ENCODE assay signal across 8 cellular contexts in genomic region chr13:52600666-52601065, GRCh38. TPM values are rescaled to one million over a fixed set of nuclear protein-coding genes. Genes with fewer than 3 reads are reported as not detected.
DNase-seq lines count a peak whose midpoint lies in the region; ATAC-seq and TF ChIP-seq lines count a peak whose summit lies in the region.

No MANE protein-coding gene starts in this region.

- H3K27me3 Mint-ChIP-seq in activated CD4-positive, alpha-beta memory T cell treated with anti-CD3 and anti-CD28 coated beads for 36 hours: peaks cover 23% of the 10 kb centered on the region

- H3K27me3 ChIP-seq in hepatocyte: no peaks in the 10 kb centered on the region
- no peaks in the 10 kb centered on the region for H3K27me3 ChIP-seq in aorta (ENCODE audit: control insufficient read depth in 1 of 2, insufficient read depth in 2 of 2, low read length in 1 of 2)

- POLR2A ChIA-PET in activated CD4-positive, alpha-beta memory T cell treated with anti-CD3 and anti-CD28 coated beads for 36 hours (lab: Charles Lee): interaction anchor here (1.6 kb wide), 1 partner anchor 16 kb away, joined by 6 read pairs; no protein-coding TSS in a partner anchor

- no peaks in the 10 kb centered on the region for H3K9me2 ChIP-seq in hepatocyte (replicated peaks; ENCODE audit: insufficient read depth)

- no peaks in the 10 kb centered on the region for H3K36me3 Mint-ChIP-seq in activated CD4-positive, alpha-beta memory T cell treated with anti-CD3 and anti-CD28 coated beads for 36 hours
- H3K36me3 Mint-ChIP-seq in stimulated activated effector memory CD8-positive, alpha-beta T cell treated with anti-CD3 and anti-CD28 coated beads, Interleukin-12 subunit alpha, Interleukin-12 subunit beta, amount 100 ng/mL, for 72 hours: no peaks in the 10 kb centered on the region

- H3K4me1 Mint-ChIP-seq in activated CD4-positive, alpha-beta memory T cell treated with anti-CD3 and anti-CD28 coated beads for 36 hours (ENCODE audit: low read depth): peaks cover 5% of the 10 kb centered on the region
- H3K4me1 Mint-ChIP-seq in stimulated activated effector memory CD8-positive, alpha-beta T cell treated with anti-CD3 and anti-CD28 coated beads, Interleukin-12 subunit alpha, Interleukin-12 subunit beta, amount 100 ng/mL, for 72 hours: no peaks in the 10 kb centered on the region

- H3K4me1 ChIP-seq in hepatocyte (ENCODE audit: insufficient read depth) (peaks cover 5% of the 10 kb centered on the region), aorta (ENCODE audit: control insufficient read depth in 1 of 2, insufficient read depth in 2 of 2, low read length in 2 of 2) (no peaks in the 10 kb centered on the region)

- H3K27ac ChIP-seq in hepatocyte (peak overlapping the region; percentile 63), aorta (ENCODE audit: low read depth in 1 of 2, low read length in 2 of 2) (no peak overlapping the region)

- H3K79me2 ChIP-seq in hepatocyte: no peaks in the 10 kb centered on the region

- no peaks in the 10 kb centered on the region for H3K9me3 Mint-ChIP-seq in activated CD4-positive, alpha-beta memory T cell treated with anti-CD3 and anti-CD28 coated beads for 36 hours
- H3K9me3 Mint-ChIP-seq in stimulated activated effector memory CD8-positive, alpha-beta T cell treated with anti-CD3 and anti-CD28 coated beads, Interleukin-12 subunit alpha, Interleukin-12 subunit beta, amount 100 ng/mL, for 72 hours: no peaks in the 10 kb centered on the region

- no peak for TF ChIP-seq CTCF in hepatocyte (IDR thresholded peaks at IDR 0.05; ENCODE audit: poor library complexity)

- no peak for ATAC-seq in stimulated activated effector memory CD8-positive, alpha-beta T cell treated with anti-CD3 and anti-CD28 coated beads, Interleukin-12 subunit alpha, Interleukin-12 subunit beta, amount 100 ng/mL, for 72 hours
- ATAC-seq in aorta (ENCODE audit: low FRiP score) (no peak), GM21515 (IDR thresholded peaks at IDR 0.05; ENCODE audit: unreplicated experiment) (no peak), GM18870 (IDR thresholded peaks at IDR 0.05; ENCODE audit: unreplicated experiment) (no peak)

- WGBS in hepatocyte (ENCODE audit: low lambda C conversion rate, missing lambda C conversion rate): 52% methylated on average over 3 of the region's 3 CpGs
- 60 to 65% methylated on average over 3 of the region's 3 CpGs for WGBS in aorta, 2 donors

- no peak overlapping the region for H3K27ac Mint-ChIP-seq in activated CD4-positive, alpha-beta memory T cell treated with anti-CD3 and anti-CD28 coated beads for 36 hours
- H3K27ac Mint-ChIP-seq in stimulated activated effector memory CD8-positive, alpha-beta T cell treated with anti-CD3 and anti-CD28 coated beads, Interleukin-12 subunit alpha, Interleukin-12 subunit beta, amount 100 ng/mL, for 72 hours: no peak overlapping the region

- DNase-seq in NCI-H1417 (lab: John Stamatoyannopoulos, UW) (peak in 2 of 3 experiments; percentile 58 to 89), NCI-H1417 treated with DMSO at 0.1 percent for 48 hours (lab: John Stamatoyannopoulos, UW) (no peak), hepatocyte (ENCODE audit: low spot score) (no peak), aorta (no peak)
- no peak for DNase-seq in activated CD4-positive, alpha-beta memory T cell treated with anti-CD3 and anti-CD28 coated beads for 36 hours
- no peak for DNase-seq in stimulated activated effector memory CD8-positive, alpha-beta T cell treated with anti-CD3 and anti-CD28 coated beads, Interleukin-12 subunit alpha, Interleukin-12 subunit beta, amount 100 ng/mL, for 72 hours (ENCODE audit: low spot score in 2 of 2)

- intact Hi-C loops in activated CD4-positive, alpha-beta memory T cell treated with anti-CD3 and anti-CD28 coated beads for 36 hours (cut with micrococcal nuclease): no loop called here
- intact Hi-C loops in aorta (cut with DNase I): no loop called here

- H2AFZ ChIP-seq in hepatocyte: peak overlapping the region; percentile 94

- H3K36me3 ChIP-seq in hepatocyte (replicated peaks; ENCODE audit: insufficient read depth, low read depth): no peaks in the 10 kb centered on the region
- no peaks in the 10 kb centered on the region for H3K36me3 ChIP-seq in aorta (ENCODE audit: control insufficient read depth in 1 of 2, insufficient read depth in 2 of 2, low read length in 1 of 2)

- H3K4me3 Mint-ChIP-seq in activated CD4-positive, alpha-beta memory T cell treated with anti-CD3 and anti-CD28 coated beads for 36 hours: peak overlapping the region; percentile 27
- peak overlapping the region; percentile 62 for H3K4me3 Mint-ChIP-seq in stimulated activated effector memory CD8-positive, alpha-beta T cell treated with anti-CD3 and anti-CD28 coated beads, Interleukin-12 subunit alpha, Interleukin-12 subunit beta, amount 100 ng/mL, for 72 hours

- CTCF ChIA-PET in activated CD4-positive, alpha-beta memory T cell treated with anti-CD3 and anti-CD28 coated beads for 36 hours (lab: Charles Lee): no interaction called here

- H3K4me3 ChIP-seq in hepatocyte (peak overlapping the region; percentile 50), aorta (ENCODE audit: low read length in 2 of 2) (peak overlapping the region in 1 of 2 donors; percentile 5)

- H4K20me1 ChIP-seq in hepatocyte (ENCODE audit: insufficient read depth, poor library complexity, severe bottlenecking): no peaks in the 10 kb centered on the region

- H3K9me3 ChIP-seq in hepatocyte (ENCODE audit: low read depth): no peaks in the 10 kb centered on the region
- H3K9me3 ChIP-seq in aorta (ENCODE audit: control insufficient read depth, low read length): no peaks in the 10 kb centered on the region

- H3K4me2 ChIP-seq in hepatocyte: peak overlapping the region; percentile 84

RNA-seq across cellular contexts. Expression of gene HNRNPA1L2, which starts 41.6 kb away (rescaled TPM):
- 1 to 10 TPM; 7.6 to 8.5 TPM for total RNA-seq in activated CD4-positive, alpha-beta memory T cell treated with anti-CD3 and anti-CD28 coated beads for 36 hours
- total RNA-seq in hepatocyte (2.2 and 2.7 TPM in 2 replicates), aorta (1 to 10 TPM; 5.0 to 9.9 TPM)
- polyA plus RNA-seq in hepatocyte (6.2 and 7.0 TPM in 2 replicates), aorta (10 to 100 TPM in 1 of 2 donors, 1 to 10 TPM in 1; 6.9 to 14.4 TPM)

RNA-seq across cellular contexts. Expression of gene SUGT1, which starts 52.0 kb away (rescaled TPM):
- total RNA-seq in activated CD4-positive, alpha-beta memory T cell treated with anti-CD3 and anti-CD28 coated beads for 36 hours: 10 to 100 TPM; 63.1 to 64.0 TPM
- 38.9 and 52.3 TPM in 2 replicates for total RNA-seq in hepatocyte
- polyA plus RNA-seq in hepatocyte: 46.3 and 51.1 TPM in 2 replicates
- 10 to 100 TPM; 44.2 to 44.4 TPM for total RNA-seq in aorta
- 10 to 100 TPM; 30.2 to 36.4 TPM for polyA plus RNA-seq in aorta

Comparison
In these comparisons a context has a peak if more than half of its experiments do, and no peak if none do; other contexts are left out.
1. DNase-seq: peak in NCI-H1417 (2 of 3); none in NCI-H1417 treated with DMSO at 0.1 percent for 48 hours (single experiment), activated CD4-positive, alpha-beta memory T cell treated with anti-CD3 and anti-CD28 coated beads for 36 hours (single experiment), hepatocyte (single experiment), stimulated activated effector memory CD8-positive, alpha-beta T cell treated with anti-CD3 and anti-CD28 coated beads, Interleukin-12 subunit alpha, Interleukin-12 subunit beta, amount 100 ng/mL, for 72 hours (0 of 2) and aorta (0 of 2).